Comparison of ENCODE assay signal across 23 cellular contexts in genomic region chr14:93303659-93304058, GRCh38. TPM values are rescaled to one million over a fixed set of nuclear protein-coding genes. Genes with fewer than 3 reads are reported as not detected.
DNase-seq lines count a peak whose midpoint lies in the region; ATAC-seq, FAIRE-seq and TF ChIP-seq lines count a peak whose summit lies in the region.
"Had no signal": no experiment of that assay in that cellular context is flagged by ENCODE, and none has a peak within 500 bp of the region (broad histone marks: within the 10 kb centered on the region; RNA-seq: fewer than 3 reads in every experiment).

No MANE protein-coding gene starts in this region.

- no peak overlapping the region for H3K9ac ChIP-seq in astrocyte (ENCODE audit: low read length)
- no peak overlapping the region for H3K9ac ChIP-seq in iPS-20b (ENCODE audit: low read depth, low read length)

- no peaks in the 10 kb centered on the region for H3K27me3 Mint-ChIP-seq in astrocyte (ENCODE audit: low read depth, unreplicated experiment)
- H3K27me3 Mint-ChIP-seq: activated CD4-positive, alpha-beta T cell treated with anti-CD3 and anti-CD28 coated beads, Interleukin-2, amount 10 ng/mL, durations not matched to agents 7 days and 5 days; activated naive CD4-positive, alpha-beta T cell treated with anti-CD3 and anti-CD28 coated beads, Interleukin-2, amount 10 ng/mL, durations not matched to agents 7 days and 5 days; CD4-positive, CD25-positive, alpha-beta regulatory T cell; naive B cell had no signal

- H3K4me3 ChIP-seq in astrocyte (ENCODE audit: insufficient read depth, low read depth, low read length) (no peak overlapping the region), iPS-20b (ENCODE audit: low read length) (no peak overlapping the region)
- H3K4me3 ChIP-seq: body of pancreas, esophagus muscularis mucosa, SJSA1, uterus had no signal

- no peak for FAIRE-seq in astrocyte (lab: Jason Lieb, UNC)
- FAIRE-seq: A204.1 had no signal

- no peak for TF ChIP-seq CTCF in astrocyte (IDR thresholded peaks at IDR 0.05; ENCODE audit: insufficient read depth, low read depth, low read length)

- peaks cover 93% of the 10 kb centered on the region for H3K79me2 ChIP-seq in astrocyte (ENCODE audit: insufficient read depth, low read length)

- peaks cover 61% of the 10 kb centered on the region for H4K20me1 ChIP-seq in astrocyte (ENCODE audit: insufficient read depth, low read length)

- DNase-seq in Right ventricle myocardium superior (peak; percentile 50), cardiac septum (ENCODE audit: low spot score) (no peak), astrocyte (ENCODE audit: low read depth) (no peak), NCI-H446 (lab: John Stamatoyannopoulos, UW) (no peak)
- DNase-seq in stimulated activated effector memory CD8-positive, alpha-beta T cell treated with anti-CD3 and anti-CD28 coated beads, Interleukin-12 subunit alpha, Interleukin-12 subunit beta, amount 100 ng/mL, for 72 hours (ENCODE audit: low spot score in 2 of 2): no peak
- DNase-seq: activated CD4-positive, alpha-beta T cell treated with anti-CD3 and anti-CD28 coated beads, Interleukin-2, amount 10 ng/mL, durations not matched to agents 7 days and 5 days; activated naive CD4-positive, alpha-beta T cell treated with anti-CD3 and anti-CD28 coated beads, Interleukin-2, amount 10 ng/mL, durations not matched to agents 7 days and 5 days; CD4-positive, CD25-positive, alpha-beta regulatory T cell; Kasumi-1; naive B cell; NCI-H1436; NCI-H2227 treated with DMSO at 0.1 percent for 48 hours; T-helper 9 cell; uterus had no signal

- peaks cover 51% of the 10 kb centered on the region for H3K4me1 Mint-ChIP-seq in astrocyte (ENCODE audit: low read depth, unreplicated experiment)
- H3K4me1 Mint-ChIP-seq in stimulated activated effector memory CD8-positive, alpha-beta T cell treated with anti-CD3 and anti-CD28 coated beads, Interleukin-12 subunit alpha, Interleukin-12 subunit beta, amount 100 ng/mL, for 72 hours: peaks cover 32% of the 10 kb centered on the region
- H3K4me1 Mint-ChIP-seq: activated naive CD4-positive, alpha-beta T cell treated with anti-CD3 and anti-CD28 coated beads, Interleukin-2, amount 10 ng/mL, durations not matched to agents 7 days and 5 days had no signal

- H2AFZ ChIP-seq in astrocyte (ENCODE audit: low read depth, low read length): no peak overlapping the region

- H3K9me3 Mint-ChIP-seq in astrocyte (ENCODE audit: unreplicated experiment): no peaks in the 10 kb centered on the region
- H3K9me3 Mint-ChIP-seq in stimulated activated effector memory CD8-positive, alpha-beta T cell treated with anti-CD3 and anti-CD28 coated beads, Interleukin-12 subunit alpha, Interleukin-12 subunit beta, amount 100 ng/mL, for 72 hours: no peaks in the 10 kb centered on the region
- H3K9me3 Mint-ChIP-seq: activated CD4-positive, alpha-beta T cell treated with anti-CD3 and anti-CD28 coated beads, Interleukin-2, amount 10 ng/mL, durations not matched to agents 7 days and 5 days; activated naive CD4-positive, alpha-beta T cell treated with anti-CD3 and anti-CD28 coated beads, Interleukin-2, amount 10 ng/mL, durations not matched to agents 7 days and 5 days; CD4-positive, CD25-positive, alpha-beta regulatory T cell; naive B cell had no signal

- H3K27ac ChIP-seq in astrocyte (ENCODE audit: low read depth, low read length) (no peak overlapping the region), iPS-20b (ENCODE audit: low read length) (peak overlapping the region; percentile 2)
- H3K27ac ChIP-seq: body of pancreas, esophagus muscularis mucosa, SJSA1, uterus had no signal

- peak overlapping the region; percentile 62 for H3K27ac Mint-ChIP-seq in astrocyte (ENCODE audit: unreplicated experiment)
- H3K27ac Mint-ChIP-seq in stimulated activated effector memory CD8-positive, alpha-beta T cell treated with anti-CD3 and anti-CD28 coated beads, Interleukin-12 subunit alpha, Interleukin-12 subunit beta, amount 100 ng/mL, for 72 hours: peak overlapping the region; percentile 40
- H3K27ac Mint-ChIP-seq: activated CD4-positive, alpha-beta T cell treated with anti-CD3 and anti-CD28 coated beads, Interleukin-2, amount 10 ng/mL, durations not matched to agents 7 days and 5 days; activated naive CD4-positive, alpha-beta T cell treated with anti-CD3 and anti-CD28 coated beads, Interleukin-2, amount 10 ng/mL, durations not matched to agents 7 days and 5 days; CD4-positive, CD25-positive, alpha-beta regulatory T cell had no signal

- no peaks in the 10 kb centered on the region for H3K9me3 ChIP-seq in astrocyte (ENCODE audit: insufficient read depth, low read depth, low read length)
- H3K9me3 ChIP-seq in iPS-20b (ENCODE audit: insufficient read depth, low read depth, low read length): no peaks in the 10 kb centered on the region
- H3K9me3 ChIP-seq: body of pancreas, esophagus muscularis mucosa, SJSA1, uterus had no signal

- intact Hi-C loops in Right ventricle myocardium superior (cut with DNase I): no loop called here
- intact Hi-C loops in cardiac septum (cut with DNase I): no loop called here

- no peak overlapping the region for H3K4me2 ChIP-seq in astrocyte (ENCODE audit: low read length)

- H3K4me1 ChIP-seq in astrocyte (ENCODE audit: insufficient read depth, low read length) (peaks cover 7% of the 10 kb centered on the region), iPS-20b (ENCODE audit: insufficient read depth, low read length) (peaks cover 8% of the 10 kb centered on the region)
- H3K4me1 ChIP-seq: SJSA1 had no signal

- H3K36me3 ChIP-seq in astrocyte (ENCODE audit: insufficient read depth, low read length) (no peaks in the 10 kb centered on the region), iPS-20b (ENCODE audit: insufficient read depth, low read depth, low read length) (no peaks in the 10 kb centered on the region)
- H3K36me3 ChIP-seq: esophagus muscularis mucosa, SJSA1, uterus had no signal

- no peak overlapping the region for H3K4me3 Mint-ChIP-seq in astrocyte (ENCODE audit: unreplicated experiment)
- no peak overlapping the region for H3K4me3 Mint-ChIP-seq in stimulated activated effector memory CD8-positive, alpha-beta T cell treated with anti-CD3 and anti-CD28 coated beads, Interleukin-12 subunit alpha, Interleukin-12 subunit beta, amount 100 ng/mL, for 72 hours
- H3K4me3 Mint-ChIP-seq: activated CD4-positive, alpha-beta T cell treated with anti-CD3 and anti-CD28 coated beads, Interleukin-2, amount 10 ng/mL, durations not matched to agents 7 days and 5 days; activated naive CD4-positive, alpha-beta T cell treated with anti-CD3 and anti-CD28 coated beads, Interleukin-2, amount 10 ng/mL, durations not matched to agents 7 days and 5 days; CD4-positive, CD25-positive, alpha-beta regulatory T cell; naive B cell had no signal

- ATAC-seq in Right ventricle myocardium superior (ENCODE audit: poor library complexity) (peak; percentile 81), GM21529 (IDR thresholded peaks at IDR 0.05; ENCODE audit: unreplicated experiment) (no peak), GM21515 (IDR thresholded peaks at IDR 0.05; ENCODE audit: unreplicated experiment) (no peak)
- no peak for ATAC-seq in stimulated activated effector memory CD8-positive, alpha-beta T cell treated with anti-CD3 and anti-CD28 coated beads, Interleukin-12 subunit alpha, Interleukin-12 subunit beta, amount 100 ng/mL, for 72 hours
- ATAC-seq: body of pancreas had no signal

- H3K27me3 ChIP-seq in astrocyte (ENCODE audit: insufficient read depth, low read length) (no peaks in the 10 kb centered on the region), iPS-20b (ENCODE audit: insufficient read depth, low read length) (no peaks in the 10 kb centered on the region)
- H3K27me3 ChIP-seq: body of pancreas, esophagus muscularis mucosa, SJSA1, uterus had no signal

- H3K36me3 Mint-ChIP-seq in astrocyte (ENCODE audit: low read depth, unreplicated experiment): peaks cover 3% of the 10 kb centered on the region
- no peaks in the 10 kb centered on the region for H3K36me3 Mint-ChIP-seq in stimulated activated effector memory CD8-positive, alpha-beta T cell treated with anti-CD3 and anti-CD28 coated beads, Interleukin-12 subunit alpha, Interleukin-12 subunit beta, amount 100 ng/mL, for 72 hours
- H3K36me3 Mint-ChIP-seq: activated naive CD4-positive, alpha-beta T cell treated with anti-CD3 and anti-CD28 coated beads, Interleukin-2, amount 10 ng/mL, durations not matched to agents 7 days and 5 days; naive B cell had no signal

RNA-seq across cellular contexts. Expression of gene BTBD7, which starts 29.2 kb away (rescaled TPM):
- 15.9 TPM for total RNA-seq in Right ventricle myocardium superior
- 27.7 TPM for total RNA-seq in cardiac septum
- total RNA-seq in astrocyte: 48.1 and 53.2 TPM in 2 replicates

RNA-seq across cellular contexts. Expression of gene COX8C, which starts 43.3 kb away (rescaled TPM):
- 0.94 TPM for total RNA-seq in Right ventricle myocardium superior
- total RNA-seq in cardiac septum: 0.67 TPM
- not detected in 2 replicates for total RNA-seq in astrocyte
- total RNA-seq: activated CD4-positive, alpha-beta T cell treated with anti-CD3 and anti-CD28 coated beads, Interleukin-2, amount 10 ng/mL, durations not matched to agents 7 days and 5 days; body of pancreas; CD4-positive, CD25-positive, alpha-beta regulatory T cell; Daoy; dermis microvascular lymphatic vessel endothelial cell; esophagus muscularis mucosa; SJSA1; uterus had no signal
